Comparison of ENCODE assay signal across 13 cellular contexts in genomic region chr9:136143215-136144001, GRCh38. TPM values are rescaled to one million over a fixed set of nuclear protein-coding genes. Genes with fewer than 3 reads are reported as not detected.
DNase-seq lines count a peak whose midpoint lies in the region; ATAC-seq, FAIRE-seq and TF ChIP-seq lines count a peak whose summit lies in the region.
"Had no signal": no experiment of that assay in that cellular context is flagged by ENCODE, and none has a peak within 500 bp of the region (broad histone marks: within the 10 kb centered on the region; RNA-seq: fewer than 3 reads in every experiment).

No MANE protein-coding gene starts in this region.

- H3K27me3 ChIP-seq in HUES6 (ENCODE audit: control insufficient read depth, insufficient read depth, low read length), result no peaks in the 10 kb centered on the region
- H3K27me3 ChIP-seq: ovary had no signal

- no peaks in the 10 kb centered on the region for H3K36me3 ChIP-seq in HUES6 (ENCODE audit: control insufficient read depth, insufficient read depth, low read length)
- H3K36me3 ChIP-seq: ovary, thoracic aorta had no signal

- H3K27ac ChIP-seq in HUES6 (ENCODE audit: low read depth, low read length), result no peak overlapping the region
- H3K27ac ChIP-seq: ovary, SK-N-MC, thoracic aorta had no signal

- no peak overlapping the region for H3K9ac ChIP-seq in HUES6 (ENCODE audit: low read length)

- peak; percentile 41 for ATAC-seq in left lobe of liver
- ATAC-seq in HG03175 (IDR thresholded peaks at IDR 0.05; ENCODE audit: unreplicated experiment), result no peak

- DNase-seq in DMS 273 (lab: John Stamatoyannopoulos, UW; ENCODE audit: unreplicated experiment), result peak; percentile 78
- no peak for DNase-seq in DMS 273 treated with DMSO at 0.1 percent for 48 hours (lab: John Stamatoyannopoulos, UW)
- no peak for DNase-seq in left lobe of liver (ENCODE audit: low spot score)
- no peak for DNase-seq in AG08396 (ENCODE audit: low spot score)
- DNase-seq in GM12892 (ENCODE audit: insufficient read length), result no peak

- FAIRE-seq in GM12892 (lab: Jason Lieb, UNC), result no peak
- FAIRE-seq: A204.1, colon had no signal

- no peaks in the 10 kb centered on the region for H3K9me3 ChIP-seq in HUES6 (ENCODE audit: control insufficient read depth, insufficient read depth, low read depth, low read length)
- H3K9me3 ChIP-seq: ovary, thoracic aorta had no signal

- peak overlapping the region; percentile 28; the same call in 1 of the 2 replicates for H3K4me3 ChIP-seq in HUES6 (ENCODE audit: low read depth, low read length)
- no peak overlapping the region for H3K4me3 ChIP-seq in WI38 (ENCODE audit: low read depth, low read length)
- H3K4me3 ChIP-seq: ovary, SK-N-MC, thoracic aorta had no signal

- TF ChIP-seq POLR2A in GM12892 (IDR thresholded peaks at IDR 0.05; ENCODE audit: low read depth, low read length), result no peak

- peaks cover 33% of the 10 kb centered on the region for H3K4me1 ChIP-seq in HUES6 (ENCODE audit: control insufficient read depth, insufficient read depth, low read length)

- TF ChIP-seq CTCF in WI38 (IDR thresholded peaks at IDR 0.05; ENCODE audit: low read depth, low read length), result peak; percentile 25; the same call in 1 of the 2 replicates

RNA-seq across cellular contexts. Expression of gene TMEM250, which starts 24.7 kb away (rescaled TPM):
- 18.2 TPM for total RNA-seq in left lobe of liver
- 6.3 TPM for polyA plus RNA-seq in GM12892 (2012; ENCODE audit: missing spikeins)

RNA-seq across cellular contexts. Expression of gene NACC2, which starts 48.3 kb away (rescaled TPM):
- total RNA-seq in left lobe of liver, result 18.4 TPM
- polyA plus RNA-seq in GM12892 (2012; ENCODE audit: missing spikeins), result 0.04 TPM
